36 cellular contexts compared by ENCODE assay signal in genomic region chr9:109433476-109433875, GRCh38.
"Had no signal": no experiment of that assay in that cellular context is flagged by ENCODE, and none has a peak within 500 bp of the region (broad histone marks: within the 10 kb centered on the region; RNA-seq: fewer than 3 reads in every experiment).

No MANE protein-coding gene starts in this region.

- H3K36me3 ChIP-seq: MG63 had no signal

- H3K4me3 ChIP-seq: MG63 had no signal

- DNase-seq: Karpas-422, Kasumi-1, MG63, MM.1S, MV-4-11, NCI-H1048, NCI-H1092, NCI-H1092 treated with DMSO at 0.1 percent for 48 hours, NCI-H1105, NCI-H1105 treated with DMSO at 0.1 percent for 48 hours, NCI-H1417, NCI-H1417 treated with DMSO at 0.1 percent for 48 hours, NCI-H1436, NCI-H1436 treated with DMSO at 0.1 percent for 48 hours, NCI-H146, NCI-H1694, NCI-H1694 treated with DMSO at 0.1 percent for 48 hours, NCI-H187, NCI-H187 treated with DMSO at 0.1 percent for 48 hours, NCI-H1930, NCI-H2029, NCI-H2029 treated with DMSO at 0.1 percent for 48 hours, NCI-H2081, NCI-H2081 treated with DMSO at 0.1 percent for 48 hours, NCI-H2107, NCI-H2171, NCI-H2171 treated with DMSO at 0.1 percent for 48 hours, NCI-H2227 treated with DMSO at 0.1 percent for 48 hours, NCI-H226, NCI-H345, NCI-H446, NCI-H446 treated with DMSO at 0.1 percent for 48 hours, NCI-H510A, NCI-H510A treated with DMSO at 0.1 percent for 48 hours, NCI-H524, NCI-H524 treated with DMSO at 0.1 percent for 48 hours had no signal

- H3K9me3 ChIP-seq: MG63 had no signal
